ENCODE assay signal across 11 cellular contexts in genomic region chr7:140698477-140698876, GRCh38. TPM values are rescaled to one million over a fixed set of nuclear protein-coding genes. Genes with fewer than 3 reads are reported as not detected.
DNase-seq lines count a peak whose midpoint lies in the region; ATAC-seq, FAIRE-seq and TF ChIP-seq lines count a peak whose summit lies in the region.
"Had no signal": no experiment of that assay in that cellular context is flagged by ENCODE, and none has a peak within 500 bp of the region (broad histone marks: within the 10 kb centered on the region; RNA-seq: fewer than 3 reads in every experiment).

No MANE protein-coding gene starts in this region.

- H3K79me2 ChIP-seq in HepG2 (ENCODE audit: insufficient read depth, low read length), result peaks cover 41% of the 10 kb centered on the region

- ATAC-seq in HepG2 (no peak), right lobe of liver (no peak), right cardiac atrium (no peak), HG03460 (IDR thresholded peaks at IDR 0.05; ENCODE audit: unreplicated experiment) (no peak)

- H3K9me3 ChIP-seq in HepG2 (ENCODE audit: low read length) (no peaks in the 10 kb centered on the region), right lobe of liver (no peaks in the 10 kb centered on the region), right cardiac atrium (ENCODE audit: control insufficient read depth, low read length) (no peaks in the 10 kb centered on the region), kidney (ENCODE audit: control insufficient read depth in 1 of 2, low read length in 2 of 2) (no peaks in the 10 kb centered on the region)

- 0 out of 2 replicates have a peak, but pooled peaks cover 10% of the 10 kb centered on the region for H4K20me1 ChIP-seq in HepG2 (ENCODE audit: insufficient read depth, low read length)

- no peak for TF ChIP-seq POLR2A in HepG2 (IDR thresholded peaks at IDR 0.05; ENCODE audit: insufficient read depth in 1 of 2, low read depth in 2 of 2, low read length in 2 of 2)
- TF ChIP-seq POLR2A in right lobe of liver (IDR thresholded peaks at IDR 0.05), result no peak

- no TSS peak for BruUV-seq in HepG2 (replicated peaks; lab: Mats Ljungman, UMichigan)

- H3K36me3 Mint-ChIP-seq in type B pancreatic cell, result peaks cover 13% of the 10 kb centered on the region

- intact Hi-C loops in HepG2 (cut with micrococcal nuclease; ENCODE audit: unreplicated experiment), result no loop called here
- intact Hi-C loops in right lobe of liver (cut with DNase I), result no loop called here
- intact Hi-C loops in right cardiac atrium (cut with DNase I), result no loop called here
- intact Hi-C loops in kidney (cut with DNase I), result no loop called here

- WGBS in HepG2 (ENCODE audit: low lambda C conversion rate), result 89% methylated on average over 8 of the region's 8 CpGs
- 88% methylated on average over 8 of the region's 8 CpGs for WGBS in right lobe of liver (ENCODE audit: insufficient coverage, low coverage, low lambda C conversion rate, missing lambda C conversion rate)
- WGBS in right cardiac atrium, result 69% methylated on average over 8 of the region's 8 CpGs

- peak overlapping the region; percentile 99 for H3K4me3 Mint-ChIP-seq in type B pancreatic cell

- no peak overlapping the region for H2AFZ ChIP-seq in HepG2 (ENCODE audit: low read length)

- POLR2A ChIA-PET in HepG2 (lab: Yijun Ruan, JAX), result no interaction called here

- H3K9ac ChIP-seq in HepG2 (ENCODE audit: insufficient read depth, low read depth, low read length), result no peak overlapping the region
- H3K9ac ChIP-seq in kidney (ENCODE audit: low read length in 2 of 2), result peak overlapping the region in 1 of 2 donors; percentile 85

- H3K27me3 Mint-ChIP-seq in type B pancreatic cell, result no peaks in the 10 kb centered on the region

- DNase-seq in HepG2 (ENCODE audit: low spot score) (no peak), right lobe of liver (no peak), right cardiac atrium (peak in 2 of 3 donors; percentile 70 to 75), type B pancreatic cell (ENCODE audit: extremely low spot score, unreplicated experiment) (no peak), LoVo (ENCODE audit: low spot score) (no peak), kidney (no peak)
- DNase-seq: activated gamma-delta T cell, DMS153 had no signal

- no peak for TF ChIP-seq CTCF in HepG2 (CRISPR knock-in tag; IDR thresholded peaks at IDR 0.05)
- no peak for TF ChIP-seq CTCF in right lobe of liver (IDR thresholded peaks at IDR 0.05)
- no peak for TF ChIP-seq CTCF in VCaP (conservative IDR thresholded peaks at IDR 0.05)
- TF ChIP-seq CTCF in type B pancreatic cell (conservative IDR thresholded peaks at IDR 0.05), result no peak
- TF ChIP-seq CTCF in kidney (IDR thresholded peaks at IDR 0.05; ENCODE audit: borderline replicate concordance, extremely low read depth, insufficient read depth), result no peak

- peak overlapping the region; percentile 99 for H3K27ac Mint-ChIP-seq in type B pancreatic cell

- no peaks in the 10 kb centered on the region; a peak in 1 of 5 replicates for H3K27me3 ChIP-seq in HepG2 (ENCODE audit: control insufficient read depth in 1 of 2, insufficient read depth in 2 of 2, low read length in 2 of 2)
- no peaks in the 10 kb centered on the region for H3K27me3 ChIP-seq in right lobe of liver
- no peaks in the 10 kb centered on the region for H3K27me3 ChIP-seq in right cardiac atrium (ENCODE audit: control insufficient read depth, insufficient read depth)

- TF ChIP-seq RAD21 in HepG2 (CRISPR knock-in tag; IDR thresholded peaks at IDR 0.05), result no peak

- peaks cover 31% of the 10 kb centered on the region for H3K4me1 Mint-ChIP-seq in type B pancreatic cell (ENCODE audit: unreplicated experiment)

- TF ChIP-seq EP300 in HepG2 (IDR thresholded peaks at IDR 0.05; ENCODE audit: low read depth in 2 of 2, low read length in 2 of 2) (no peak), HepG2 (CRISPR knock-in tag; IDR thresholded peaks at IDR 0.05; ENCODE audit: borderline replicate concordance) (no peak)

- CTCF ChIA-PET in HepG2 (lab: Yijun Ruan, JAX; ENCODE audit: low intra/inter-chr PET ratio, low total read pairs), result no interaction called here

- no peaks in the 10 kb centered on the region for H3K9me3 Mint-ChIP-seq in type B pancreatic cell

- FAIRE-seq in HepG2 (lab: Jason Lieb, UNC) (no peak), kidney (lab: Jason Lieb, UNC) (no peak)
- FAIRE-seq: islet of Langerhans had no signal

- H3K4me3 ChIP-seq in HepG2 (replicated peaks in 1 of 3; ENCODE audit: insufficient read depth in 1 of 3, low read depth in 2 of 3, low read length in 3 of 3) (no peak overlapping the region; a peak in 1 of 6 replicates), right lobe of liver (no peak overlapping the region), right cardiac atrium (ENCODE audit: low read length) (no peak overlapping the region), kidney (ENCODE audit: low read length in 2 of 2) (peak overlapping the region in 1 of 2 donors; percentile 81)

- in situ Hi-C loops in HepG2 (cut with HindIII; ENCODE audit: extremely low pct_ligation_motif_present, low pct_unique_long_range_greater_than_20kb), result loop anchor here (25.0 kb wide), 1 partner anchor 314 kb away; the partner anchor contains the start of gene MRPS33

- H3K4me2 ChIP-seq in HepG2 (ENCODE audit: low read depth, low read length), result peak overlapping the region; percentile 93

- H3K36me3 ChIP-seq in HepG2 (replicated peaks in 1 of 2; ENCODE audit: control insufficient read depth in 1 of 2, insufficient read depth in 2 of 2, low read length in 2 of 2) (peaks cover 1 to 10% of the 10 kb centered on the region in 2 experiments; a peak in 2 of 5 replicates), right lobe of liver (no peaks in the 10 kb centered on the region), kidney (ENCODE audit: control insufficient read depth in 1 of 2, insufficient read depth in 2 of 2, low read length in 2 of 2) (no peaks in the 10 kb centered on the region)

- peaks cover 28% of the 10 kb centered on the region for H3K4me1 ChIP-seq in HepG2 (ENCODE audit: insufficient read depth, low read length)
- H3K4me1 ChIP-seq in right lobe of liver, result peaks cover 0 to 14% (median 0%) of the 10 kb centered on the region in 4 donors
- peaks cover 4% of the 10 kb centered on the region for H3K4me1 ChIP-seq in right cardiac atrium (ENCODE audit: control insufficient read depth, insufficient read depth, low read length)
- peaks cover 9 to 11% of the 10 kb centered on the region in 2 donors for H3K4me1 ChIP-seq in kidney (ENCODE audit: control insufficient read depth in 1 of 2, insufficient read depth in 1 of 2, low read depth in 1 of 2, low read length in 2 of 2)

- H3K27ac ChIP-seq in HepG2 (ENCODE audit: extremely low read length, insufficient read depth, low read length) (no peak overlapping the region), right lobe of liver (no peak overlapping the region), VCaP (peak overlapping the region; percentile 93), right cardiac atrium (ENCODE audit: low read length) (no peak overlapping the region), kidney (ENCODE audit: low read depth in 2 of 2, low read length in 2 of 2) (no peak overlapping the region)

RNA-seq across cellular contexts. Expression of gene NDUFB2, which starts 2.0 kb away (rescaled TPM):
- total RNA-seq in HepG2 (2016; rRNA removed; fragmentation: Illumina TruSeq; extraction: Trizol) (221 and 276 TPM in 2 replicates), right lobe of liver (100 to 1,000 TPM; 114 to 235 (median 134) TPM), right cardiac atrium (100 to 1,000 TPM; 460 to 569 (median 505) TPM), type B pancreatic cell (ENCODE audit: low replicate concordance) (179 and 258 TPM in 2 replicates), kidney (255 TPM)
- total RNA-seq in HepG2 (2016; cell fraction: cytosol; rRNA removed; fragmentation: Illumina TruSeq; extraction: Trizol; ENCODE audit: low read depth), result 157 and 214 TPM in 2 replicates
- total RNA-seq in HepG2 (2016; cell fraction: insoluble cytoplasmic fraction; rRNA removed; fragmentation: Illumina TruSeq; extraction: Trizol), result 236 and 320 TPM in 2 replicates
- total RNA-seq in HepG2 (2016; cell fraction: membrane; rRNA removed; fragmentation: Illumina TruSeq; extraction: Trizol), result 201 and 247 TPM in 2 replicates
- 67.5 and 90.6 TPM in 2 replicates for total RNA-seq in HepG2 (2016; cell fraction: nucleus; rRNA removed; fragmentation: Illumina TruSeq; extraction: Trizol)
- polyA plus RNA-seq in HepG2 (2011; rRNA removed) (191 and 206 TPM in 2 replicates), right cardiac atrium (860 TPM), kidney (ENCODE audit: insufficient read depth, low read depth, low replicate concordance) (998 TPM)
- 340 and 406 TPM in 2 replicates for polyA plus RNA-seq in HepG2 (2011; cell fraction: cytosol; rRNA removed)
- 77.0 and 82.4 TPM in 2 replicates for polyA plus RNA-seq in HepG2 (2011; cell fraction: nucleus; rRNA removed)
- 92.9 and 110 TPM in 2 replicates for polyA plus RNA-seq in HepG2 (2012)
- polyA plus RNA-seq in HepG2 (2016; cell fraction: cytosol; fragmentation: Illumina TruSeq; extraction: Trizol; ENCODE audit: low read depth), result 164 and 220 TPM in 2 replicates
- polyA plus RNA-seq in HepG2 (2016; cell fraction: insoluble cytoplasmic fraction; fragmentation: Illumina TruSeq; extraction: Trizol; ENCODE audit: low read depth), result 232 and 255 TPM in 2 replicates
- 160 and 191 TPM in 2 replicates for polyA plus RNA-seq in HepG2 (2016; cell fraction: membrane; fragmentation: Illumina TruSeq; extraction: Trizol; ENCODE audit: low read depth)
- polyA plus RNA-seq in HepG2 (2016; cell fraction: nucleus; fragmentation: Illumina TruSeq; extraction: Trizol; ENCODE audit: insufficient read depth, low read depth), result 139 and 150 TPM in 2 replicates
- polyA minus RNA-seq in HepG2 (2011; rRNA and poly(A)+ RNA removed; ENCODE audit: low replicate concordance), result 49.6 and 83.1 TPM in 2 replicates
- 18.0 and 25.3 TPM in 2 replicates for polyA minus RNA-seq in HepG2 (2011; cell fraction: cytosol; rRNA and poly(A)+ RNA removed)
- polyA minus RNA-seq in HepG2 (2011; cell fraction: nucleus; rRNA and poly(A)+ RNA removed), result 15.2 and 16.7 TPM in 2 replicates

RNA-seq across cellular contexts. Expression of gene ADCK2, which starts 25.7 kb away (rescaled TPM):
- total RNA-seq in HepG2 (2016; rRNA removed; fragmentation: Illumina TruSeq; extraction: Trizol) (13.0 and 18.8 TPM in 2 replicates), right lobe of liver (10 to 100 TPM in 3 of 6 experiments, 1 to 10 TPM in 3; 7.8 to 13.9 (median 10.2) TPM), right cardiac atrium (10 to 100 TPM; 13.2 to 17.9 (median 14.9) TPM), type B pancreatic cell (ENCODE audit: low replicate concordance) (16.3 and 29.5 TPM in 2 replicates), kidney (18.7 TPM)
- total RNA-seq in HepG2 (2016; cell fraction: cytosol; rRNA removed; fragmentation: Illumina TruSeq; extraction: Trizol; ENCODE audit: low read depth), result 11.3 and 12.9 TPM in 2 replicates
- total RNA-seq in HepG2 (2016; cell fraction: insoluble cytoplasmic fraction; rRNA removed; fragmentation: Illumina TruSeq; extraction: Trizol), result 12.9 and 17.0 TPM in 2 replicates
- 21.8 and 27.4 TPM in 2 replicates for total RNA-seq in HepG2 (2016; cell fraction: membrane; rRNA removed; fragmentation: Illumina TruSeq; extraction: Trizol)
- 9.9 and 12.3 TPM in 2 replicates for total RNA-seq in HepG2 (2016; cell fraction: nucleus; rRNA removed; fragmentation: Illumina TruSeq; extraction: Trizol)
- polyA plus RNA-seq in HepG2 (2011; rRNA removed) (8.6 and 11.0 TPM in 2 replicates), right cardiac atrium (11.7 TPM), kidney (ENCODE audit: insufficient read depth, low read depth, low replicate concordance) (18.8 TPM)
- polyA plus RNA-seq in HepG2 (2011; cell fraction: cytosol; rRNA removed), result 9.4 and 11.4 TPM in 2 replicates
- polyA plus RNA-seq in HepG2 (2011; cell fraction: nucleus; rRNA removed), result 6.0 and 7.4 TPM in 2 replicates
- polyA plus RNA-seq in HepG2 (2012), result 9.1 and 12.8 TPM in 2 replicates
- 8.4 and 11.6 TPM in 2 replicates for polyA plus RNA-seq in HepG2 (2016; cell fraction: cytosol; fragmentation: Illumina TruSeq; extraction: Trizol; ENCODE audit: low read depth)
- 12.7 and 13.0 TPM in 2 replicates for polyA plus RNA-seq in HepG2 (2016; cell fraction: insoluble cytoplasmic fraction; fragmentation: Illumina TruSeq; extraction: Trizol; ENCODE audit: low read depth)
- 14.0 and 16.5 TPM in 2 replicates for polyA plus RNA-seq in HepG2 (2016; cell fraction: membrane; fragmentation: Illumina TruSeq; extraction: Trizol; ENCODE audit: low read depth)
- polyA plus RNA-seq in HepG2 (2016; cell fraction: nucleus; fragmentation: Illumina TruSeq; extraction: Trizol; ENCODE audit: insufficient read depth, low read depth), result 12.7 and 15.1 TPM in 2 replicates
- 16.6 and 21.9 TPM in 2 replicates for polyA minus RNA-seq in HepG2 (2011; rRNA and poly(A)+ RNA removed; ENCODE audit: low replicate concordance)
- polyA minus RNA-seq in HepG2 (2011; cell fraction: cytosol; rRNA and poly(A)+ RNA removed), result 6.9 and 9.1 TPM in 2 replicates
- 5.5 and 6.8 TPM in 2 replicates for polyA minus RNA-seq in HepG2 (2011; cell fraction: nucleus; rRNA and poly(A)+ RNA removed)

RNA-seq across cellular contexts. Expression of gene DENND2A, which starts 57.9 kb away (rescaled TPM):
- total RNA-seq in HepG2 (2016; rRNA removed; fragmentation: Illumina TruSeq; extraction: Trizol), result not detected in 2 replicates
- 0.09 and 0.10 TPM in 2 replicates for total RNA-seq in HepG2 (2016; cell fraction: cytosol; rRNA removed; fragmentation: Illumina TruSeq; extraction: Trizol; ENCODE audit: low read depth)
- not detected in 2 replicates for total RNA-seq in HepG2 (2016; cell fraction: insoluble cytoplasmic fraction; rRNA removed; fragmentation: Illumina TruSeq; extraction: Trizol)
- total RNA-seq in HepG2 (2016; cell fraction: membrane; rRNA removed; fragmentation: Illumina TruSeq; extraction: Trizol), result not detected in 2 replicates
- total RNA-seq in HepG2 (2016; cell fraction: nucleus; rRNA removed; fragmentation: Illumina TruSeq; extraction: Trizol), result not detected in 2 replicates
- 0.12 TPM in 1 of 2 replicates, not detected in the other for polyA plus RNA-seq in HepG2 (2011; rRNA removed)
- 0.05 TPM in 1 of 2 replicates, not detected in the other for polyA plus RNA-seq in HepG2 (2011; cell fraction: cytosol; rRNA removed)
- polyA plus RNA-seq in HepG2 (2011; cell fraction: nucleus; rRNA removed), result not detected in 2 replicates
- 0.04 and 0.13 TPM in 2 replicates for polyA plus RNA-seq in HepG2 (2012)
- 0.02 TPM in 1 of 2 replicates, not detected in the other for polyA plus RNA-seq in HepG2 (2016; cell fraction: cytosol; fragmentation: Illumina TruSeq; extraction: Trizol; ENCODE audit: low read depth)
- polyA plus RNA-seq in HepG2 (2016; cell fraction: insoluble cytoplasmic fraction; fragmentation: Illumina TruSeq; extraction: Trizol; ENCODE audit: low read depth), result not detected in 2 replicates
- polyA plus RNA-seq in HepG2 (2016; cell fraction: membrane; fragmentation: Illumina TruSeq; extraction: Trizol; ENCODE audit: low read depth), result not detected in 2 replicates
- polyA plus RNA-seq in HepG2 (2016; cell fraction: nucleus; fragmentation: Illumina TruSeq; extraction: Trizol; ENCODE audit: insufficient read depth, low read depth), result not detected in 2 replicates
- not detected in 2 replicates for polyA minus RNA-seq in HepG2 (2011; rRNA and poly(A)+ RNA removed; ENCODE audit: low replicate concordance)
- polyA minus RNA-seq in HepG2 (2011; cell fraction: cytosol; rRNA and poly(A)+ RNA removed), result not detected in 2 replicates
- polyA minus RNA-seq in HepG2 (2011; cell fraction: nucleus; rRNA and poly(A)+ RNA removed), result not detected in 2 replicates
- 1 to 10 TPM; 1.4 to 3.6 (median 2.4) TPM for total RNA-seq in right lobe of liver
- 10 to 100 TPM; 10.7 to 16.6 (median 12.3) TPM for total RNA-seq in right cardiac atrium
- polyA plus RNA-seq in right cardiac atrium, result 8.7 TPM
- 6.2 and 25.4 TPM in 2 replicates for total RNA-seq in type B pancreatic cell (ENCODE audit: low replicate concordance)
- total RNA-seq in kidney, result 18.0 TPM
- 6.5 TPM for polyA plus RNA-seq in kidney (ENCODE audit: insufficient read depth, low read depth, low replicate concordance)

Comparison
In these comparisons a context has a peak if more than half of its experiments do, and no peak if none do; other contexts are left out.
1. DNase-seq: peak in right cardiac atrium (2 of 3); none in HepG2 (single experiment), right lobe of liver (0 of 3), type B pancreatic cell (single experiment), LoVo (single experiment) and kidney (single experiment).